ENCODE assay signal across 10 cellular contexts in genomic region chr11:36162282-36162825, GRCh38.
"Had no signal": no experiment of that assay in that cellular context is flagged by ENCODE, and none has a peak within 500 bp of the region (broad histone marks: within the 10 kb centered on the region; RNA-seq: fewer than 3 reads in every experiment).

No MANE protein-coding gene starts in this region.

- H3K36me3 Mint-ChIP-seq: activated naive CD4-positive, alpha-beta T cell treated with anti-CD3 and anti-CD28 coated beads, Interleukin-2, amount 50 U/mL, for 72 hours; stimulated activated effector memory CD8-positive, alpha-beta T cell treated with anti-CD3 and anti-CD28 coated beads, Interleukin-12 subunit alpha, Interleukin-12 subunit beta, amount 100 ng/mL, for 72 hours had no signal

- H3K4me1 Mint-ChIP-seq: activated B cell treated with CpG ODN at 0.5 μM for 24 hours; stimulated activated effector memory CD8-positive, alpha-beta T cell treated with anti-CD3 and anti-CD28 coated beads, Interleukin-12 subunit alpha, Interleukin-12 subunit beta, amount 100 ng/mL, for 72 hours had no signal

- H3K4me3 Mint-ChIP-seq: activated B cell treated with CpG ODN at 0.5 μM for 24 hours; activated CD8-positive, alpha-beta T cell treated with anti-CD3 and anti-CD28 coated beads for 36 hours; activated T-cell treated with anti-CD3 and anti-CD28 coated beads, Interleukin-2, amount 50 U/mL, for 4 hours; nephron progenitor cell; stimulated activated effector memory CD8-positive, alpha-beta T cell treated with anti-CD3 and anti-CD28 coated beads, Interleukin-12 subunit alpha, Interleukin-12 subunit beta, amount 100 ng/mL, for 72 hours had no signal

- DNase-seq: activated B cell treated with CpG ODN at 0.5 μM for 24 hours; activated CD4-positive, alpha-beta T cell treated with anti-CD3 and anti-CD28 coated beads for 48 hours; activated CD8-positive, alpha-beta T cell treated with anti-CD3 and anti-CD28 coated beads for 36 hours; activated effector memory CD4-positive, alpha-beta T cell treated with Interleukin-2 at 50 U/mL for 16 hours; activated T-cell treated with anti-CD3 and anti-CD28 coated beads, Interleukin-2, amount 50 U/mL, for 4 hours; mesenchymal stem cell; nephron progenitor cell; T-helper 2 cell had no signal

- ATAC-seq: activated CD8-positive, alpha-beta T cell treated with anti-CD3 and anti-CD28 coated beads for 36 hours; activated naive CD4-positive, alpha-beta T cell treated with anti-CD3 and anti-CD28 coated beads, Interleukin-2, amount 50 U/mL, for 72 hours; activated T-cell treated with anti-CD3 and anti-CD28 coated beads, Interleukin-2, amount 50 U/mL, for 4 hours; stimulated activated effector memory CD8-positive, alpha-beta T cell treated with anti-CD3 and anti-CD28 coated beads, Interleukin-12 subunit alpha, Interleukin-12 subunit beta, amount 100 ng/mL, for 72 hours had no signal

- H3K9me3 Mint-ChIP-seq: activated B cell treated with CpG ODN at 0.5 μM for 24 hours; activated CD8-positive, alpha-beta T cell treated with anti-CD3 and anti-CD28 coated beads for 36 hours; activated naive CD4-positive, alpha-beta T cell treated with anti-CD3 and anti-CD28 coated beads, Interleukin-2, amount 50 U/mL, for 72 hours; activated T-cell treated with anti-CD3 and anti-CD28 coated beads, Interleukin-2, amount 50 U/mL, for 4 hours; nephron progenitor cell; stimulated activated effector memory CD8-positive, alpha-beta T cell treated with anti-CD3 and anti-CD28 coated beads, Interleukin-12 subunit alpha, Interleukin-12 subunit beta, amount 100 ng/mL, for 72 hours had no signal

- H3K27ac Mint-ChIP-seq: activated B cell treated with CpG ODN at 0.5 μM for 24 hours; activated CD8-positive, alpha-beta T cell treated with anti-CD3 and anti-CD28 coated beads for 36 hours; activated naive CD4-positive, alpha-beta T cell treated with anti-CD3 and anti-CD28 coated beads, Interleukin-2, amount 50 U/mL, for 72 hours; stimulated activated effector memory CD8-positive, alpha-beta T cell treated with anti-CD3 and anti-CD28 coated beads, Interleukin-12 subunit alpha, Interleukin-12 subunit beta, amount 100 ng/mL, for 72 hours had no signal
